19 cellular contexts compared by ENCODE assay signal in genomic region chr1:154666051-154666793, GRCh38.
"Had no signal": no experiment of that assay in that cellular context is flagged by ENCODE, and none has a peak within 500 bp of the region (broad histone marks: within the 10 kb centered on the region; RNA-seq: fewer than 3 reads in every experiment).

No MANE protein-coding gene starts in this region.

- H3K9me3 ChIP-seq: ascending aorta, esophagus muscularis mucosa, heart left ventricle, ovary, right lobe of liver, vagina had no signal

- H3K27ac ChIP-seq: ascending aorta, brain microvascular endothelial cell, esophagus muscularis mucosa, foreskin keratinocyte, heart left ventricle, ovary, right lobe of liver, vagina had no signal

- H3K4me3 ChIP-seq: ascending aorta, esophagus muscularis mucosa, heart left ventricle, ovary, right lobe of liver, vagina had no signal

- H3K27me3 ChIP-seq: ascending aorta, brain microvascular endothelial cell, heart left ventricle, ovary, right lobe of liver, vagina had no signal

- ATAC-seq: activated CD4-positive, alpha-beta T cell treated with anti-CD3 and anti-CD28 coated beads for 36 hours; foreskin keratinocyte; heart left ventricle; naive thymus-derived CD4-positive, alpha-beta T cell; right lobe of liver had no signal

- DNase-seq: activated CD4-positive, alpha-beta T cell treated with anti-CD3 and anti-CD28 coated beads for 36 hours; activated CD4-positive, alpha-beta T cell treated with anti-CD3 and anti-CD28 coated beads, Interleukin-2, amount 50 U/mL, for 4 hours; activated CD4-positive, CD25-positive, alpha-beta regulatory T cell; activated CD8-positive, alpha-beta memory T cell treated with anti-CD3 and anti-CD28 coated beads for 24 hours; activated effector memory CD4-positive, alpha-beta T cell treated with Interleukin-2 at 50 U/mL for 16 hours; activated naive CD4-positive, alpha-beta T cell treated with Interleukin-2 at 50 U/mL for 16 hours; brain microvascular endothelial cell; foreskin keratinocyte; heart left ventricle; hypothalamus; midbrain; naive thymus-derived CD4-positive, alpha-beta T cell; ovary; right lobe of liver; stimulated activated CD4-positive, alpha-beta T cell treated with anti-CD3 and anti-CD28 coated beads, Interleukin-2, amount 100 ng/mL, for 48 hours; substantia nigra had no signal

- H3K4me1 ChIP-seq: ascending aorta, foreskin keratinocyte, right lobe of liver, vagina had no signal

- H3K36me3 ChIP-seq: ascending aorta, brain microvascular endothelial cell, esophagus muscularis mucosa, heart left ventricle, ovary, right lobe of liver, vagina had no signal
